ENCODE assay signal across 8 cellular contexts in the genomic region with DNA sequence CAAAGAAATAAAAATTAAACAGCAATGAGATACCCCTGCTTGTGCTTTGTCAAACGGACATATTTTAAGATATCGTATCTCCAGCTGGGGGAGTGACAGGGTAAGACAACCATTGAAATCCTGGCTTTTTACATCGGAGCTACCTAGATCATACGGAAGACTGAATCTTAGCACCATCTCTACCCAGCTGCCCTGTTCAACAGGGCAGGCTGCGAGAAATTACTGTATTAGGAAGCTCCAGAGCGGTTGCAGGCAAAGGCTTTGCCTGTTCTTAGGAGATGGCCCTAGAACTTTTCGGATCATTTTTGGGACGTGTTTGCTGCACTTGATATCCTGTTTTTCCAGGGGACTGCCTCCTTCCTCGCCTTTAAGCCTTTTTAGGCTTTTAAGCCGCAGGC. TPM values are rescaled to one million over a fixed set of nuclear protein-coding genes. Genes with fewer than 3 reads are reported as not detected.
DNase-seq lines count a peak whose midpoint lies in the region; ATAC-seq and TF ChIP-seq lines count a peak whose summit lies in the region.

No MANE protein-coding gene starts in this region.

- DNase-seq in activated naive CD4-positive, alpha-beta T cell treated with anti-CD3 and anti-CD28 coated beads, Interleukin-2, amount 10 ng/mL, durations not matched to agents 7 days and 5 days = no peak
- no peak for DNase-seq in activated naive CD4-positive, alpha-beta T cell (lab: John Stamatoyannopoulos, UW)
- DNase-seq in activated T-helper 1 cell treated with anti-CD3 and anti-CD28 coated beads, Interleukin-12 subunit alpha, Interleukin-12 subunit beta, Interleukin-2, Interleukin-4 antibody, amounts not matched to agents 30 ng/mL and 10 ng/mL and 1 ng/mL, durations not matched to agents 14 hours and 24 hours and 36 hours (ENCODE audit: low spot score) = no peak
- DNase-seq in spleen = no peak
- no peak for DNase-seq in cerebellar nuclear complex (lab: John Stamatoyannopoulos, UW)
- DNase-seq in activated CD8-positive, alpha-beta memory T cell treated with anti-CD3 and anti-CD28 coated beads, Interleukin-2, amount 50 U/mL, for 4 hours = no peak

- 15 to 22% (median 18%) methylated on average over 10 of the region's 10 CpGs for WGBS in spleen, 5 donors

- intact Hi-C loops in activated T-helper 1 cell treated with anti-CD3 and anti-CD28 coated beads, Interleukin-12 subunit alpha, Interleukin-12 subunit beta, Interleukin-2, Interleukin-4 antibody, amounts not matched to agents 30 ng/mL and 10 ng/mL and 1 ng/mL, durations not matched to agents 14 hours and 24 hours and 36 hours (cut with micrococcal nuclease) = loop anchor here (10.0 kb wide), 1 partner anchor 715 kb away; no protein-coding TSS in a partner anchor
- intact Hi-C loops in spleen (cut with DNase I; ENCODE audit: low total_unique reads) = no loop called here

- peaks cover 0 to 11% (median 0%) of the 10 kb centered on the region in 7 donors for H3K27me3 ChIP-seq in spleen (replicated peaks in 1 of 7)

- H3K27ac ChIP-seq in spleen = peak overlapping the region; percentile 87 to 100 (median 98)

- peak overlapping the region; percentile 93 for H3K4me3 Mint-ChIP-seq in activated naive CD4-positive, alpha-beta T cell treated with anti-CD3 and anti-CD28 coated beads, Interleukin-2, amount 10 ng/mL, durations not matched to agents 7 days and 5 days
- H3K4me3 Mint-ChIP-seq in activated T-helper 1 cell treated with anti-CD3 and anti-CD28 coated beads, Interleukin-12 subunit alpha, Interleukin-12 subunit beta, Interleukin-2, Interleukin-4 antibody, amounts not matched to agents 30 ng/mL and 10 ng/mL and 1 ng/mL, durations not matched to agents 14 hours and 24 hours and 36 hours = peak overlapping the region; percentile 83

- CTCF ChIA-PET in activated naive CD4-positive, alpha-beta T cell treated with anti-CD3 and anti-CD28 coated beads, Interleukin-2, amount 10 ng/mL, durations not matched to agents 7 days and 5 days (lab: Charles Lee) = interaction anchor here (1.3 to 1.5 kb wide), 2 partner anchors 130 to 287 kb away, joined by 8 to 10 read pairs; no protein-coding TSS in a partner anchor

- H3K4me1 ChIP-seq in spleen = peaks cover 13 to 53% (median 39%) of the 10 kb centered on the region in 6 donors

- no peaks in the 10 kb centered on the region for H3K9me3 ChIP-seq in spleen

- peaks cover 51% of the 10 kb centered on the region for H3K27me3 Mint-ChIP-seq in activated naive CD4-positive, alpha-beta T cell treated with anti-CD3 and anti-CD28 coated beads, Interleukin-2, amount 10 ng/mL, durations not matched to agents 7 days and 5 days
- peaks cover 32% of the 10 kb centered on the region for H3K27me3 Mint-ChIP-seq in activated T-helper 1 cell treated with anti-CD3 and anti-CD28 coated beads, Interleukin-12 subunit alpha, Interleukin-12 subunit beta, Interleukin-2, Interleukin-4 antibody, amounts not matched to agents 30 ng/mL and 10 ng/mL and 1 ng/mL, durations not matched to agents 14 hours and 24 hours and 36 hours (ENCODE audit: insufficient read depth)

- no peak for TF ChIP-seq POLR2A in spleen (IDR thresholded peaks at IDR 0.05)

- H3K27ac Mint-ChIP-seq in activated naive CD4-positive, alpha-beta T cell treated with anti-CD3 and anti-CD28 coated beads, Interleukin-2, amount 10 ng/mL, durations not matched to agents 7 days and 5 days = peak overlapping the region; percentile 67
- peak overlapping the region; percentile 54 for H3K27ac Mint-ChIP-seq in activated T-helper 1 cell treated with anti-CD3 and anti-CD28 coated beads, Interleukin-12 subunit alpha, Interleukin-12 subunit beta, Interleukin-2, Interleukin-4 antibody, amounts not matched to agents 30 ng/mL and 10 ng/mL and 1 ng/mL, durations not matched to agents 14 hours and 24 hours and 36 hours

- H3K36me3 Mint-ChIP-seq in activated naive CD4-positive, alpha-beta T cell treated with anti-CD3 and anti-CD28 coated beads, Interleukin-2, amount 10 ng/mL, durations not matched to agents 7 days and 5 days = peaks cover 1% of the 10 kb centered on the region
- H3K36me3 Mint-ChIP-seq in activated T-helper 1 cell treated with anti-CD3 and anti-CD28 coated beads, Interleukin-12 subunit alpha, Interleukin-12 subunit beta, Interleukin-2, Interleukin-4 antibody, amounts not matched to agents 30 ng/mL and 10 ng/mL and 1 ng/mL, durations not matched to agents 14 hours and 24 hours and 36 hours (ENCODE audit: low read depth) = peaks cover 2% of the 10 kb centered on the region

- peaks cover 26% of the 10 kb centered on the region for H3K4me1 Mint-ChIP-seq in activated naive CD4-positive, alpha-beta T cell treated with anti-CD3 and anti-CD28 coated beads, Interleukin-2, amount 10 ng/mL, durations not matched to agents 7 days and 5 days
- peaks cover 28% of the 10 kb centered on the region for H3K4me1 Mint-ChIP-seq in activated T-helper 1 cell treated with anti-CD3 and anti-CD28 coated beads, Interleukin-12 subunit alpha, Interleukin-12 subunit beta, Interleukin-2, Interleukin-4 antibody, amounts not matched to agents 30 ng/mL and 10 ng/mL and 1 ng/mL, durations not matched to agents 14 hours and 24 hours and 36 hours (ENCODE audit: low read depth)

- ATAC-seq in HG03175 (IDR thresholded peaks at IDR 0.05; ENCODE audit: unreplicated experiment) = no peak

- H3K4me3 ChIP-seq in iPS-11a (ENCODE audit: low read depth, low read length) = peak overlapping the region; percentile 60
- peak overlapping the region; percentile 60 to 86 (median 76) for H3K4me3 ChIP-seq in spleen

- TF ChIP-seq CTCF in spleen (IDR thresholded peaks at IDR 0.05 in 8 of 11, conservative IDR thresholded peaks at IDR 0.05 in 3 of 11) = no peak

- H3K9me3 Mint-ChIP-seq in activated naive CD4-positive, alpha-beta T cell treated with anti-CD3 and anti-CD28 coated beads, Interleukin-2, amount 10 ng/mL, durations not matched to agents 7 days and 5 days = no peaks in the 10 kb centered on the region
- no peaks in the 10 kb centered on the region for H3K9me3 Mint-ChIP-seq in activated T-helper 1 cell treated with anti-CD3 and anti-CD28 coated beads, Interleukin-12 subunit alpha, Interleukin-12 subunit beta, Interleukin-2, Interleukin-4 antibody, amounts not matched to agents 30 ng/mL and 10 ng/mL and 1 ng/mL, durations not matched to agents 14 hours and 24 hours and 36 hours

- peaks cover 0 to 1% (median 0%) of the 10 kb centered on the region in 6 donors for H3K36me3 ChIP-seq in spleen

RNA-seq across cellular contexts. Expression of gene PRKCE, which starts 2.0 kb away (rescaled TPM):
- 11.7 and 12.7 TPM in 2 replicates for total RNA-seq in activated T-helper 1 cell treated with anti-CD3 and anti-CD28 coated beads, Interleukin-12 subunit alpha, Interleukin-12 subunit beta, Interleukin-2, Interleukin-4 antibody, amounts not matched to agents 30 ng/mL and 10 ng/mL and 1 ng/mL, durations not matched to agents 14 hours and 24 hours and 36 hours
- total RNA-seq in spleen = 10 to 100 TPM; 15.9 to 43.6 (median 27.0) TPM
- polyA plus RNA-seq in spleen = 1 to 10 TPM; 2.5 to 4.0 (median 3.9) TPM

RNA-seq across cellular contexts. Expression of gene SRBD1, which starts 38.4 kb away (rescaled TPM):
- total RNA-seq in activated T-helper 1 cell treated with anti-CD3 and anti-CD28 coated beads, Interleukin-12 subunit alpha, Interleukin-12 subunit beta, Interleukin-2, Interleukin-4 antibody, amounts not matched to agents 30 ng/mL and 10 ng/mL and 1 ng/mL, durations not matched to agents 14 hours and 24 hours and 36 hours = 15.2 and 18.3 TPM in 2 replicates
- 10 to 100 TPM; 21.0 to 57.8 (median 29.1) TPM for total RNA-seq in spleen
- polyA plus RNA-seq in spleen = 1 to 10 TPM; 4.6 to 9.5 (median 7.8) TPM
